Comparison of ENCODE assay signal across 8 cellular contexts in the genomic region with DNA sequence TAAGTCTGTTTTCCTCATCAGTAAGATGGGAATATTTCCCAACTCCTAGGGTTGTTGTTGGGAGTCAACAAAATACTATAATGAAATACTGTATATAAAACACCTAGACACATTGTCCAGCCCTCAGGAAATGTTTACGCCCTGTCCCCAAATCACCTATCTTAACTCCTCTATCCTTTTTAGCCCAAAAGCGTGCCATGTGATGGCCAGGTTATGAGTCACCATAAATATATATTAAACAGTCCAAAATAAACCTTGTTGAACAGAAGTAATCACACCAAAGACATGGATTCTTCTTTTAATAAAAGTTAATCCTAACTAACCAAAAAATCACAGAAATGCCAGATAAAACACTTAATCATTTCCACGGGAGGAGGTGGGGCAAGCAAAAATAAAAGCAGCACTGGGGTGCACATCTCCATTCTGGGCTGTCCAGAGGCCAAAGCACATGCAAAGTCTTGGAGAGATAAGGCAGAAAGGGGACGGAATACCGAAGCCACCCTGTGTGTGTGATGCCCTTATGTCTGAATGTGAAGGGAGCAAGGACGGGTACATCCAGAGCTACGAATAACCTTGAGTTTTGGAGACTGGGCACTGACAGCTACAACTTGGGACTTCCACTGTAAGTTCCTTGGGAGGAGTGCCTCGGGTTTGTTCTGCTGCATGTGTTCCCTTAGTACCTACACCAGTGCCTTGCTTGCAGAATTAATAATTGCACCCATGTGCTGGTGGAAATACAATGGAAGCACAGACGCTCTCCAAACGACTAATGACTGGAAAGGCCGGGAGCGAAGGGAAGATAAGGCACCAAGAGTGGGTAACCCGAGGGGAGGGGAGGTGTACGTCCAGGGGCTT. TPM values are rescaled to one million over a fixed set of nuclear protein-coding genes. Genes with fewer than 3 reads are reported as not detected.
DNase-seq lines count a peak whose midpoint lies in the region; ATAC-seq and TF ChIP-seq lines count a peak whose summit lies in the region.

No MANE protein-coding gene starts in this region.

- intact Hi-C loops in PC-9 (cut with micrococcal nuclease; ENCODE audit: unreplicated experiment), result loop anchor here (2.0 kb wide), 1 partner anchor 140 kb away; a partner anchor contains a TSS

- H3F3A ChIP-seq in PC-9 (ENCODE audit: insufficient read depth, low read depth), result peaks cover 3% of the 10 kb centered on the region; the same call in 1 of the 2 replicates

- H3K9me2 ChIP-seq in PC-9 (ENCODE audit: insufficient read depth), result no peaks in the 10 kb centered on the region

- POLR2A ChIA-PET in PC-9 (lab: Charles Lee; ENCODE audit: unreplicated experiment), result interaction anchor here (0.6 kb wide), 2 partner anchors 141 to 1299 kb away, joined by 5 to 30 read pairs; no protein-coding TSS in a partner anchor
- POLR2A ChIA-PET in GM10248 (lab: Yijun Ruan, JAX), result interaction anchor here (2.4 kb wide), 1 partner anchor 55 kb away, joined by 19 read pairs; a partner anchor contains a TSS

- H3K27ac ChIP-seq in PC-9 (0 out of 2 replicates have a peak overlapping the region, but pooled peaks have one; percentile 47), esophagus (ENCODE audit: low read depth in 2 of 2, low read length in 1 of 2) (peak overlapping the region; percentile 96 to 100)

- ATAC-seq in HG03039 (IDR thresholded peaks at IDR 0.05; ENCODE audit: unreplicated experiment), result no peak

- H3K4me1 ChIP-seq in ES-I3 (ENCODE audit: insufficient read depth, low read length) (peaks cover 3% of the 10 kb centered on the region; the same call in 1 of the 2 replicates), PC-9 (replicated peaks; ENCODE audit: insufficient read depth) (peaks cover 37% of the 10 kb centered on the region), esophagus (ENCODE audit: control insufficient read depth in 2 of 2, insufficient read depth in 2 of 2, low read length in 1 of 2) (peaks cover 0 to 7% of the 10 kb centered on the region in 2 donors)

- H3K36me3 ChIP-seq in ES-I3 (ENCODE audit: insufficient read depth, low read length) (peaks cover 8% of the 10 kb centered on the region; the same call in 1 of the 2 replicates), PC-9 (ENCODE audit: low read depth) (peaks cover 36% of the 10 kb centered on the region), esophagus (ENCODE audit: control insufficient read depth in 2 of 2, insufficient read depth in 2 of 2, low read length in 1 of 2) (peaks cover 3 to 5% of the 10 kb centered on the region in 2 donors)

- peak overlapping the region; percentile 98 for H3K4me2 ChIP-seq in PC-9

- H3K9me3 ChIP-seq in ES-I3 (ENCODE audit: control insufficient read depth, insufficient read depth, low read length), result no peaks in the 10 kb centered on the region
- H3K9me3 ChIP-seq in PC-9 (ENCODE audit: insufficient read depth, low read depth), result no peaks in the 10 kb centered on the region
- H3K9me3 ChIP-seq in esophagus (ENCODE audit: control insufficient read depth in 2 of 2, insufficient read depth in 1 of 2, low read depth in 1 of 2, low read length in 1 of 2), result no peaks in the 10 kb centered on the region

- no peak for TF ChIP-seq CTCF in PC-9 (conservative IDR thresholded peaks at IDR 0.05)
- TF ChIP-seq CTCF in GM10248 (IDR thresholded peaks at IDR 0.05; ENCODE audit: control extremely low read depth, extremely low read depth, low read depth, missing control alignments), result no peak

- peak overlapping the region; percentile 71 for H3K4me3 ChIP-seq in PC-9
- peak overlapping the region; percentile 82 to 99 for H3K4me3 ChIP-seq in esophagus (ENCODE audit: low read depth in 1 of 2, low read length in 2 of 2)

- CTCF ChIA-PET in PC-9 (lab: Charles Lee) (interaction anchor here (0.6 kb wide), 1 partner anchor 25 kb away, joined by 6 read pairs; no protein-coding TSS in a partner anchor), GM10248 (lab: Yijun Ruan, JAX) (interaction anchor here (0.7 to 1.1 kb wide), 2 partner anchors 21 to 54 kb away, joined by 3 read pairs; a partner anchor contains a TSS)

- peak overlapping the region; percentile 66; the same call in 1 of the 2 replicates for H2AFZ ChIP-seq in PC-9

- no peaks in the 10 kb centered on the region for H3K27me3 ChIP-seq in PC-9 (ENCODE audit: insufficient read depth, low read depth)
- no peaks in the 10 kb centered on the region for H3K27me3 ChIP-seq in esophagus (ENCODE audit: control insufficient read depth in 1 of 2, insufficient read depth in 2 of 2, low read length in 2 of 2)

- DNase-seq in PC-9 (no peak), pons (ENCODE audit: low spot score) (peak; percentile 32), H4 (ENCODE audit: low spot score) (no peak), GM10248 (ENCODE audit: extremely low spot score) (no peak), glomerular visceral epithelial cell (ENCODE audit: extremely low spot score) (no peak)

- WGBS in esophagus, 2 donors, result 8% methylated on average over 14 of the region's 14 CpGs

- TSS peak; percentile 32 for BruUV-seq in PC-9 (replicated peaks; lab: Mats Ljungman, UMichigan)

- H4K20me1 ChIP-seq in PC-9 (ENCODE audit: insufficient read depth), result peaks cover 55% of the 10 kb centered on the region

- peak overlapping the region; percentile 67 for H3K9ac ChIP-seq in ES-I3 (ENCODE audit: low read depth, low read length)

- H3K79me2 ChIP-seq in PC-9 (ENCODE audit: low read depth), result peaks cover 43% of the 10 kb centered on the region

RNA-seq across cellular contexts. Expression of a gene that starts 1.1 kb away (rescaled TPM):
- total RNA-seq in PC-9 (2021), result 40.4 and 49.7 TPM in 2 replicates
- polyA plus RNA-seq in esophagus, result 10 to 100 TPM in 1 of 2 donors, 1 to 10 TPM in 1; 7.5 to 13.6 TPM
- 20.9 and 21.0 TPM in 2 replicates for total RNA-seq in H4 (2014; rRNA removed; shearing (Covaris generic))

RNA-seq across cellular contexts. Expression of a gene that starts 54.3 kb away (rescaled TPM):
- 33.5 and 55.0 TPM in 2 replicates for total RNA-seq in PC-9 (2021)
- polyA plus RNA-seq in esophagus, result 10 to 100 TPM in 1 of 2 donors, 1 to 10 TPM in 1; 7.3 to 12.6 TPM
- 12.8 and 19.0 TPM in 2 replicates for total RNA-seq in H4 (2014; rRNA removed; shearing (Covaris generic))
